Comparison of ENCODE assay signal across 8 cellular contexts in the genomic region with DNA sequence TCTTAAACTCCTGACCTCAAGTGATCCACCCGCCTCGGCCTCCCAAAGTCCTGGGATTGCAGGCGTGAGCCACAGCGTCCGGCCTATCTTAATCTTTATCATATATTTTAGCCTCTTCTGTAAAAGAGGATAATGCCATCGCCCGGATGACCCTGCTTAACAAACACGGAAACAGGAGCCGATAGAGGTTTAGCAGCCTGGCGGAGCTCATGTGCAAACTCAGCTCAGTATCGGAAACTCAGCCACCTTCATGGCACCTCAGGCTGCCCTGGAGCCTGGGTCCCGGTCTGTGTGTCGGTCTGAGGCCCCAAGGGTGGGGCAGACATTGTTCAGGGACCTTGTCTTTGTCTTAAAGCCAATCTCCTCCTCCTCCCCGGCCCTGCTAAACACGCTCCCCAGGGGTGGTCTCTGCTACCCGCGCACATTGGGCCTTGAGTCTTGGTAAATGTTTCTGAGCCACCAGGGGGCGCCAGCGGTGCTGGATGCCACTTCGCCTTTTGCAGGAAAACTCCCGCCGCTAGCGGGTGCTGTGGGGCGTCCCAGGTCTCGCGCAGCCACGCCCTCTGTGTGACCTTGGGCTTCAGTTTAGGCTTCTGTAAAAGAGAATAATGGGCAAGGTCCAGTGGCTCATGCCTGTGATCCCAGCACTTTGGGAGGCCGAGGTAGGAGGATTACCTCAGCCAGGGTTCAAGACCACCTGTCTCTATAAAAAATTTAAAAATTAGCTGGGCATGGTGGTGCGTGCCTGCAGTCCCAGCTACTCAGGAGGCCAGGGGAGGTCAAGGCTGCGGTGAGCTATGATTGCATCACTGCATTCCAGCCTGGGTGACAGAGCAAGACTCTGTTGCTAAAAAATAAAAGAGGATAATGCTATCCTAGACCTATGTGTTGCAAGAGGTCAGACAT. TPM values are rescaled to one million over a fixed set of nuclear protein-coding genes. Genes with fewer than 3 reads are reported as not detected.
DNase-seq lines count a peak whose midpoint lies in the region; FAIRE-seq and TF ChIP-seq lines count a peak whose summit lies in the region.

No MANE protein-coding gene starts in this region.

- no peaks in the 10 kb centered on the region for H3K27me3 ChIP-seq in cardiac muscle cell

- H3K4me1 ChIP-seq in cardiac muscle cell (ENCODE audit: low read depth) = peaks cover 15% of the 10 kb centered on the region

- FAIRE-seq in urothelium cell line (lab: Jason Lieb, UNC) = no peak

- no peaks in the 10 kb centered on the region for H3K9me3 Mint-ChIP-seq in activated naive CD4-positive, alpha-beta T cell treated with anti-CD3 and anti-CD28 coated beads, Interleukin-2, amount 10 ng/mL, durations not matched to agents 7 days and 5 days
- peaks cover 3% of the 10 kb centered on the region for H3K9me3 Mint-ChIP-seq in progenitor cell of endocrine pancreas (ENCODE audit: low read depth)

- peaks cover 19% of the 10 kb centered on the region for H3K27me3 Mint-ChIP-seq in activated naive CD4-positive, alpha-beta T cell treated with anti-CD3 and anti-CD28 coated beads, Interleukin-2, amount 10 ng/mL, durations not matched to agents 7 days and 5 days
- no peaks in the 10 kb centered on the region for H3K27me3 Mint-ChIP-seq in progenitor cell of endocrine pancreas

- H3K36me3 ChIP-seq in cardiac muscle cell = no peaks in the 10 kb centered on the region

- TF ChIP-seq CTCF in cardiac muscle cell (IDR thresholded peaks at IDR 0.05; ENCODE audit: low read depth, low read length) (peak; percentile 74), progenitor cell of endocrine pancreas (IDR thresholded peaks at IDR 0.05; ENCODE audit: unreplicated experiment) (peak; percentile 87)

- no peaks in the 10 kb centered on the region for H3K9me3 ChIP-seq in cardiac muscle cell (ENCODE audit: low read depth)

- H3K4me3 Mint-ChIP-seq in activated naive CD4-positive, alpha-beta T cell treated with anti-CD3 and anti-CD28 coated beads, Interleukin-2, amount 10 ng/mL, durations not matched to agents 7 days and 5 days = no peak overlapping the region
- H3K4me3 Mint-ChIP-seq in progenitor cell of endocrine pancreas (ENCODE audit: low read depth) = no peak overlapping the region

- CTCF ChIA-PET in activated naive CD4-positive, alpha-beta T cell treated with anti-CD3 and anti-CD28 coated beads, Interleukin-2, amount 10 ng/mL, durations not matched to agents 7 days and 5 days (lab: Charles Lee) = interaction anchor here (0.5 to 3.8 kb wide), 49 partner anchors 9 to 309 kb away, joined by 3 to 69 read pairs (median 4); no protein-coding TSS in a partner anchor

- peak; percentile 22 for DNase-seq in NCI-H2227 (lab: John Stamatoyannopoulos, UW; ENCODE audit: unreplicated experiment)
- no peak for DNase-seq in NCI-H2227 treated with DMSO at 0.1 percent for 48 hours (lab: John Stamatoyannopoulos, UW)
- peak; percentile 39 for DNase-seq in HS-5 (ENCODE audit: low read depth)
- DNase-seq in SKM-1 (lab: John Stamatoyannopoulos, UW; ENCODE audit: unreplicated experiment) = peak; percentile 65
- DNase-seq in activated naive CD4-positive, alpha-beta T cell treated with anti-CD3 and anti-CD28 coated beads, Interleukin-2, amount 10 ng/mL, durations not matched to agents 7 days and 5 days = peak; percentile 97
- DNase-seq in cardiac muscle cell (ENCODE audit: low read depth in 1 of 2, low spot score in 1 of 2) = peak; percentile 89 to 90
- DNase-seq in progenitor cell of endocrine pancreas (ENCODE audit: low spot score, unreplicated experiment) = peak; percentile 60
- peak; percentile 73 for DNase-seq in urothelium cell line (ENCODE audit: low spot score)

- H3K4me1 Mint-ChIP-seq in activated naive CD4-positive, alpha-beta T cell treated with anti-CD3 and anti-CD28 coated beads, Interleukin-2, amount 10 ng/mL, durations not matched to agents 7 days and 5 days = peaks cover 23% of the 10 kb centered on the region
- no peaks in the 10 kb centered on the region for H3K4me1 Mint-ChIP-seq in progenitor cell of endocrine pancreas (ENCODE audit: low read depth)

- no peaks in the 10 kb centered on the region for H3K36me3 Mint-ChIP-seq in activated naive CD4-positive, alpha-beta T cell treated with anti-CD3 and anti-CD28 coated beads, Interleukin-2, amount 10 ng/mL, durations not matched to agents 7 days and 5 days
- H3K36me3 Mint-ChIP-seq in progenitor cell of endocrine pancreas (ENCODE audit: insufficient read depth) = no peaks in the 10 kb centered on the region

- H3K27ac ChIP-seq in cardiac muscle cell = no peak overlapping the region

- H3K27ac Mint-ChIP-seq in activated naive CD4-positive, alpha-beta T cell treated with anti-CD3 and anti-CD28 coated beads, Interleukin-2, amount 10 ng/mL, durations not matched to agents 7 days and 5 days = peak overlapping the region; percentile 31
- no peak overlapping the region for H3K27ac Mint-ChIP-seq in progenitor cell of endocrine pancreas

- no peak overlapping the region for H3K4me3 ChIP-seq in cardiac muscle cell

RNA-seq across cellular contexts. Expression of a gene that starts 2.7 kb away (rescaled TPM):
- total RNA-seq in cardiac muscle cell (0.27 TPM in 1 of 2 replicates, not detected in the other), progenitor cell of endocrine pancreas (not detected in 2 replicates)
- polyA plus RNA-seq in cardiac muscle cell = 0.49 TPM in 1 of 2 replicates, not detected in the other

RNA-seq across cellular contexts. Expression of a gene that starts 24.9 kb away (rescaled TPM):
- total RNA-seq in cardiac muscle cell (0.18 TPM in 1 of 2 replicates, not detected in the other), progenitor cell of endocrine pancreas (not detected in 2 replicates)
- polyA plus RNA-seq in cardiac muscle cell = not detected in 2 replicates

RNA-seq across cellular contexts. Expression of a gene that starts 32.6 kb away (rescaled TPM):
- total RNA-seq in cardiac muscle cell (40.5 and 109 TPM in 2 replicates), progenitor cell of endocrine pancreas (70.0 and 85.9 TPM in 2 replicates)
- polyA plus RNA-seq in cardiac muscle cell = 78.9 and 116 TPM in 2 replicates
